ENCODE assay signal across 13 cellular contexts in genomic region chr7:50333266-50333665, GRCh38. TPM values are rescaled to one million over a fixed set of nuclear protein-coding genes. Genes with fewer than 3 reads are reported as not detected.
DNase-seq lines count a peak whose midpoint lies in the region; ATAC-seq, FAIRE-seq and TF ChIP-seq lines count a peak whose summit lies in the region.
"Had no signal": no experiment of that assay in that cellular context is flagged by ENCODE, and none has a peak within 500 bp of the region (broad histone marks: within the 10 kb centered on the region; RNA-seq: fewer than 3 reads in every experiment).

No MANE protein-coding gene starts in this region.

- 5% methylated on average over 10 of the region's 10 CpGs for WGBS in hepatocyte (ENCODE audit: low lambda C conversion rate, missing lambda C conversion rate)

- H3K79me2 ChIP-seq in hepatocyte, result no peaks in the 10 kb centered on the region

- H3K27ac ChIP-seq in hepatocyte, result no peak overlapping the region
- H3K27ac ChIP-seq: C4-2B had no signal

- H2AFZ ChIP-seq in hepatocyte, result no peak overlapping the region

- H3K9me3 ChIP-seq in hepatocyte (ENCODE audit: low read depth), result no peaks in the 10 kb centered on the region

- no peak for TF ChIP-seq POLR2A in GM12891 (IDR thresholded peaks at IDR 0.05; ENCODE audit: low read depth, low read length)

- no peaks in the 10 kb centered on the region for H4K20me1 ChIP-seq in hepatocyte (ENCODE audit: insufficient read depth, poor library complexity, severe bottlenecking)

- no peak for TF ChIP-seq CTCF in hepatocyte (IDR thresholded peaks at IDR 0.05; ENCODE audit: poor library complexity)
- TF ChIP-seq CTCF in GM13977 (IDR thresholded peaks at IDR 0.05; ENCODE audit: extremely low read depth, insufficient read depth, missing control alignments), result no peak

- H3K9me2 ChIP-seq in hepatocyte (replicated peaks; ENCODE audit: insufficient read depth), result no peaks in the 10 kb centered on the region

- DNase-seq in CD1c-positive myeloid dendritic cell (ENCODE audit: extremely low spot score), result peak; percentile 54
- DNase-seq in GM12891 (ENCODE audit: insufficient read length, low spot score), result no peak
- peak in 3 of 5 experiments; percentile 51 to 95 (median 71) for DNase-seq in T-helper 2 cell
- no peak for DNase-seq in hepatocyte (ENCODE audit: low spot score)
- no peak for DNase-seq in GM19238 (ENCODE audit: insufficient read length, low spot score)
- DNase-seq in GM13977 (ENCODE audit: low spot score), result no peak
- DNase-seq in epidermal melanocyte (ENCODE audit: insufficient read length, low spot score), result no peak
- DNase-seq: NCI-H526 had no signal

- in situ Hi-C loops in GM13977 (cut with MboI; ENCODE audit: low pct_unique_long_range_greater_than_20kb, low sequenced_read_pairs, unreplicated experiment), result no loop called here

- no peak for FAIRE-seq in GM12891 (lab: Jason Lieb, UNC)
- FAIRE-seq: urothelium cell line had no signal

- no peaks in the 10 kb centered on the region for H3K36me3 ChIP-seq in hepatocyte (replicated peaks; ENCODE audit: insufficient read depth, low read depth)

- H3K4me2 ChIP-seq in hepatocyte, result peak overlapping the region; percentile 59

- peaks cover 10% of the 10 kb centered on the region for H3K27me3 ChIP-seq in hepatocyte

- no peak for ATAC-seq in GM18873 (IDR thresholded peaks at IDR 0.05; ENCODE audit: low FRiP score, unreplicated experiment)

- no peak overlapping the region for H3K4me3 ChIP-seq in hepatocyte
- H3K4me3 ChIP-seq: skin epidermis had no signal

- H3K4me1 ChIP-seq in hepatocyte (ENCODE audit: insufficient read depth), result no peaks in the 10 kb centered on the region

TF ChIP-seq in GM12891, 5 proteins besides CTCF, POLR2A, EP300 and RAD21:
- no peak for TF ChIP-seq SPI1 (IDR thresholded peaks at IDR 0.05; ENCODE audit: low read depth, low read length)
- 0 out of 2 replicates have a peak, but pooled peaks have one; percentile 14 for TF ChIP-seq TAF1 (IDR thresholded peaks at IDR 0.05; ENCODE audit: low read depth, low read length)

RNA-seq across cellular contexts. Expression of gene IKZF1, which starts 28.8 kb away (rescaled TPM):
- 39.6 TPM for polyA plus RNA-seq in GM12891 (2012; ENCODE audit: low read depth, missing spikeins)
- total RNA-seq in hepatocyte, result 0.16 and 0.47 TPM in 2 replicates
- 0.16 and 0.52 TPM in 2 replicates for polyA plus RNA-seq in hepatocyte
- total RNA-seq: M059J had no signal

Comparison
In these comparisons a context has a peak if more than half of its experiments do, and no peak if none do; other contexts are left out.
1. DNase-seq: peak in CD1c-positive myeloid dendritic cell (single experiment) and T-helper 2 cell (3 of 5); none in GM12891 (single experiment), hepatocyte (single experiment), GM19238 (single experiment), GM13977 (single experiment) and epidermal melanocyte (single experiment).